Comparison of ENCODE assay signal across 8 cellular contexts in genomic region chr19:48469056-48469881, GRCh38. TPM values are rescaled to one million over a fixed set of nuclear protein-coding genes. Genes with fewer than 3 reads are reported as not detected.
A peak's percentile ranks its signal among the peaks of the same experiment; 100 is the strongest.
DNase-seq lines count a peak whose midpoint lies in the region; ATAC-seq, FAIRE-seq and TF ChIP-seq lines count a peak whose summit lies in the region.

Gene CYTH2, plus strand, starts transcription at chr19:48469369. Its CDS starts 139 bp downstream, at chr19:48469508.

- peak within 1 kb of the TSS; percentile 65 for H3K56ac ChIP-seq in H1 (replicated peaks; ENCODE audit: insufficient read length, low read depth, low read length)
- peak within 1 kb of the TSS; percentile 97 for H3K56ac ChIP-seq in mesendoderm (ENCODE audit: low read length)

- TF ChIP-seq CTCF in H1 (IDR thresholded peaks at IDR 0.05; ENCODE audit: control extremely low read depth in 1 of 3, insufficient read depth in 1 of 3, low read depth in 1 of 3, low read length in 3 of 3): no peak

- H3K36me3 ChIP-seq in H1 (ENCODE audit: control insufficient read depth in 2 of 4, insufficient read depth in 4 of 4, low read length in 3 of 4): peaks cover 23 to 38% (median 35%) of the 10 kb centered on the region in 4 experiments
- peaks cover 13% of the 10 kb centered on the region for H3K36me3 ChIP-seq in mesendoderm (ENCODE audit: control insufficient read depth, insufficient read depth, low read length)

- H3K4me1 Mint-ChIP-seq in activated CD8-positive, alpha-beta memory T cell treated with anti-CD3 and anti-CD28 coated beads, Interleukin-2, amount 10 ng/mL, durations not matched to agents 7 days and 5 days: peaks cover 33% of the 10 kb centered on the region

- H3K9ac ChIP-seq in H1 (replicated peaks in 1 of 4; ENCODE audit: extremely low read depth in 1 of 4, low read depth in 3 of 4, low read length in 3 of 4) (peak within 1 kb of the TSS; percentile 81 to 93 (median 92)), mesendoderm (ENCODE audit: low read length) (peak within 1 kb of the TSS; percentile 95)

- peak within 1 kb of the TSS; percentile 98 for H4K8ac ChIP-seq in H1 (ENCODE audit: extremely low read depth, insufficient read depth, low read length)
- H4K8ac ChIP-seq in mesendoderm (ENCODE audit: low read depth, low read length): peak within 1 kb of the TSS; percentile 99

- H4K20me1 ChIP-seq in H1 (replicated peaks in 1 of 2; ENCODE audit: control insufficient read depth in 1 of 2, insufficient read depth in 2 of 2, low read length in 2 of 2): peaks cover 7 to 15% of the 10 kb centered on the region in 2 experiments

- no peaks in the 10 kb centered on the region; the same call in 1 of the 2 replicates for H3K23me2 ChIP-seq in H1 (ENCODE audit: low read depth, low read length)

- peak within 1 kb of the TSS; percentile 69 for H3K4ac ChIP-seq in H1 (replicated peaks; ENCODE audit: insufficient read length, low read depth, low read length)
- H3K4ac ChIP-seq in mesendoderm (ENCODE audit: low read depth, low read length): peak within 1 kb of the TSS; percentile 98

- peak; percentile 82 for ATAC-seq in GM21390 (IDR thresholded peaks at IDR 0.05; ENCODE audit: unreplicated experiment)
- ATAC-seq in activated CD8-positive, alpha-beta memory T cell treated with anti-CD3 and anti-CD28 coated beads, Interleukin-2, amount 10 ng/mL, durations not matched to agents 7 days and 5 days: peak; percentile 94

- CTCF ChIA-PET in activated CD8-positive, alpha-beta memory T cell treated with anti-CD3 and anti-CD28 coated beads, Interleukin-2, amount 10 ng/mL, durations not matched to agents 7 days and 5 days (lab: Charles Lee): interaction anchor here (0.7 to 1.2 kb wide), 6 partner anchors 12 to 155 kb away, joined by 3 to 4 read pairs (median 3); partner anchors contain the start of gene GRWD1
- CTCF ChIA-PET in H1 (lab: Charles Lee; ENCODE audit: partially characterized antibody): interaction anchor here (0.6 to 1.4 kb wide), 7 partner anchors 18 to 122 kb away, joined by 3 to 8 read pairs (median 5); partner anchors contain the start of gene GRIN2D

- H3K4me2 ChIP-seq in H1 (ENCODE audit: insufficient read depth in 1 of 2, low read depth in 2 of 2, low read length in 2 of 2) (peak within 1 kb of the TSS; percentile 69 to 71), mesendoderm (ENCODE audit: low read length) (peak within 1 kb of the TSS; percentile 82)

- H3K9me3 ChIP-seq in H1 (ENCODE audit: insufficient read depth in 2 of 2, low read depth in 1 of 2, low read length in 1 of 2): no peaks in the 10 kb centered on the region

- H2BK20ac ChIP-seq in H1 (ENCODE audit: low read length): no peak within 1 kb of the TSS

- H2BK15ac ChIP-seq in H1 (ENCODE audit: low read length) (no peak within 1 kb of the TSS), mesendoderm (replicated peaks; ENCODE audit: low read depth) (no peak within 1 kb of the TSS)

- peak within 1 kb of the TSS; percentile 86 for H3K27ac Mint-ChIP-seq in activated CD8-positive, alpha-beta memory T cell treated with anti-CD3 and anti-CD28 coated beads, Interleukin-2, amount 10 ng/mL, durations not matched to agents 7 days and 5 days

- H3K9me3 Mint-ChIP-seq in activated CD8-positive, alpha-beta memory T cell treated with anti-CD3 and anti-CD28 coated beads, Interleukin-2, amount 10 ng/mL, durations not matched to agents 7 days and 5 days (ENCODE audit: low read depth): no peaks in the 10 kb centered on the region

- DNase-seq in COLO668 (lab: John Stamatoyannopoulos, UW; ENCODE audit: unreplicated experiment) (peak; percentile 99), HUDEP-2 (lab: John Stamatoyannopoulos, UW; ENCODE audit: unreplicated experiment in 76 of 76) (peak in 75 of 76 experiments; percentile 92 to 100 (median 100)), NOMO-1 treated with dmso at 0.1 percent for 144 hours (lab: John Stamatoyannopoulos, UW; ENCODE audit: unreplicated experiment) (peak; percentile 99), H1 (ENCODE audit: low read depth in 1 of 2, low spot score in 2 of 2) (peak; percentile 97 to 100), mesendoderm (peak; percentile 100)
- peak; percentile 100 for DNase-seq in activated CD8-positive, alpha-beta memory T cell treated with anti-CD3 and anti-CD28 coated beads, Interleukin-2, amount 10 ng/mL, durations not matched to agents 7 days and 5 days
- peak; percentile 89 for DNase-seq in stimulated activated CD8-positive, alpha-beta memory T cell treated with anti-CD3 and anti-CD28 coated beads, Interleukin-15, amount 100 ng/mL, for 24 hours (ENCODE audit: low read depth)

- peaks cover 10% of the 10 kb centered on the region for H3K36me3 Mint-ChIP-seq in activated CD8-positive, alpha-beta memory T cell treated with anti-CD3 and anti-CD28 coated beads, Interleukin-2, amount 10 ng/mL, durations not matched to agents 7 days and 5 days

- H2AK5ac ChIP-seq in H1 (ENCODE audit: low read depth, low read length): no peak within 1 kb of the TSS
- peak within 1 kb of the TSS; percentile 50 for H2AK5ac ChIP-seq in mesendoderm (ENCODE audit: low read length)

- H3K27me3 ChIP-seq in H1 (replicated peaks in 1 of 4; ENCODE audit: control insufficient read depth in 3 of 4, extremely low read depth in 1 of 4, insufficient read depth in 3 of 4, low read length in 3 of 4) (no peaks in the 10 kb centered on the region), mesendoderm (ENCODE audit: insufficient read depth, low read length, poor library complexity) (no peaks in the 10 kb centered on the region)

- H3K18ac ChIP-seq in H1 (ENCODE audit: extremely low read depth, low read length) (peak within 1 kb of the TSS; percentile 93), mesendoderm (ENCODE audit: low read length) (peak within 1 kb of the TSS; percentile 97)

- H3K23ac ChIP-seq in H1 (ENCODE audit: insufficient read length) (no peak within 1 kb of the TSS), mesendoderm (ENCODE audit: low read length) (peak within 1 kb of the TSS; percentile 50)

- H2BK120ac ChIP-seq in H1 (replicated peaks; ENCODE audit: low read depth, low read length): no peak within 1 kb of the TSS
- H2BK120ac ChIP-seq in mesendoderm (ENCODE audit: low read depth, low read length): peak within 1 kb of the TSS; percentile 94

- H2BK5ac ChIP-seq in H1 (ENCODE audit: low read depth, low read length) (peak within 1 kb of the TSS; percentile 96), mesendoderm (ENCODE audit: low read length) (peak within 1 kb of the TSS; percentile 69)

- no peak for FAIRE-seq in H1 (lab: Jason Lieb, UNC)

- H3K14ac ChIP-seq in H1 (ENCODE audit: insufficient read length): no peak within 1 kb of the TSS

- peak within 1 kb of the TSS; percentile 65 for H4K5ac ChIP-seq in H1 (ENCODE audit: insufficient read length, low read depth, low read length)
- H4K5ac ChIP-seq in mesendoderm (ENCODE audit: low read length): no peak within 1 kb of the TSS

- TF ChIP-seq POLR2A in H1 (IDR thresholded peaks at IDR 0.05; ENCODE audit: control extremely low read depth in 1 of 2, low read depth in 2 of 2, low read length in 2 of 2): peak; percentile 90 to 97

- H3K27me3 Mint-ChIP-seq in activated CD8-positive, alpha-beta memory T cell treated with anti-CD3 and anti-CD28 coated beads, Interleukin-2, amount 10 ng/mL, durations not matched to agents 7 days and 5 days: no peaks in the 10 kb centered on the region

- peak within 1 kb of the TSS; percentile 90 for H3K27ac ChIP-seq in H1 (ENCODE audit: low read depth, low read length)
- peak within 1 kb of the TSS; percentile 96 for H3K27ac ChIP-seq in mesendoderm (ENCODE audit: low read depth, low read length)

- POLR2A ChIA-PET in H1 (lab: Charles Lee; ENCODE audit: partially characterized antibody): interaction anchor here (0.6 to 11.4 kb wide), 19 partner anchors 7 to 379 kb away, joined by 3 to 176 read pairs (median 6); partner anchors contain the start of genes FAM83E, GRWD1, KCNJ14 and KDELR1

- no peak within 1 kb of the TSS for H4K91ac ChIP-seq in H1 (replicated peaks; ENCODE audit: insufficient read length, low read length)

- H2BK12ac ChIP-seq in H1 (ENCODE audit: low read depth, low read length): no peak within 1 kb of the TSS

- TF ChIP-seq EP300 in H1 (IDR thresholded peaks at IDR 0.05; ENCODE audit: borderline replicate concordance in 1 of 2, low read depth in 2 of 2, low read length in 2 of 2): peak in 1 of 2 experiments; percentile 80; a peak in 2 of 3 replicates

- 1% methylated on average over 61 of the region's 87 CpGs; no CpG with 5 or more reads in 1 of the 2 experiments for WGBS in H1 (ENCODE audit: extremely low coverage in 1 of 2, insufficient coverage in 1 of 2, insufficient read length in 1 of 2, insufficient replicate concordance in 2 of 2, low coverage in 1 of 2, low lambda C conversion rate in 2 of 2, missing lambda C conversion rate in 1 of 2), 2 experiments
- WGBS in mesendoderm (ENCODE audit: extremely low coverage, insufficient coverage, low lambda C conversion rate): no CpG with 5 or more reads among the region's 87 CpGs

- 0 out of 2 replicates have a peak, but pooled peaks cover 4% of the 10 kb centered on the region for H3K79me1 ChIP-seq in H1 (ENCODE audit: low read depth, low read length)
- peaks cover 20% of the 10 kb centered on the region for H3K79me1 ChIP-seq in mesendoderm (ENCODE audit: low read length)

- TF ChIP-seq RAD21 in H1 (IDR thresholded peaks at IDR 0.05 in 1 of 2, conservative IDR thresholded peaks at IDR 0.05 in 1 of 2; ENCODE audit: low read depth in 2 of 2, low read length in 2 of 2): no peak

- H3K4me3 ChIP-seq in H1 (ENCODE audit: extremely low read depth in 1 of 4, insufficient read depth in 2 of 4, low read depth in 3 of 4, low read length in 4 of 4) (peak within 1 kb of the TSS; percentile 62 to 84 (median 80)), mesendoderm (ENCODE audit: low read length) (peak within 1 kb of the TSS; percentile 87)

- peaks cover 0 to 12% of the 10 kb centered on the region in 2 experiments; a peak in 1 of 4 replicates for H3K79me2 ChIP-seq in H1 (ENCODE audit: control insufficient read depth in 1 of 2, insufficient read depth in 2 of 2, low read length in 2 of 2)
- H3K79me2 ChIP-seq in mesendoderm (ENCODE audit: control insufficient read depth, insufficient read depth, low read length): peaks cover 8% of the 10 kb centered on the region

- H3K4me1 ChIP-seq in H1 (replicated peaks in 1 of 4; ENCODE audit: control insufficient read depth in 3 of 4, insufficient read depth in 4 of 4, low read length in 3 of 4) (peaks cover 0 to 9% (median 1%) of the 10 kb centered on the region in 4 experiments; a peak in 3 of 7 replicates), mesendoderm (ENCODE audit: control insufficient read depth, low read depth, low read length) (no peaks in the 10 kb centered on the region)

- peak within 1 kb of the TSS; percentile 83 for H3K4me3 Mint-ChIP-seq in activated CD8-positive, alpha-beta memory T cell treated with anti-CD3 and anti-CD28 coated beads, Interleukin-2, amount 10 ng/mL, durations not matched to agents 7 days and 5 days

- no peak within 1 kb of the TSS for H2AFZ ChIP-seq in H1 (ENCODE audit: low read length)

RNA-seq across cellular contexts. Expression of gene CYTH2, which starts in this region (rescaled TPM):
- 10 to 100 TPM; 42.5 to 47.8 TPM for total RNA-seq in activated CD8-positive, alpha-beta memory T cell treated with anti-CD3 and anti-CD28 coated beads, Interleukin-2, amount 10 ng/mL, durations not matched to agents 7 days and 5 days
- 67.7 and 71.4 TPM in 2 replicates for total RNA-seq in H1 (2021; fragmentation: NEBNext Ultra II Directional; extraction: Animal tissue kit (Norgen Biotek cat#: 25700))
- 43.7 and 62.5 TPM in 2 replicates for polyA plus RNA-seq in H1 (2011; rRNA removed)
- polyA plus RNA-seq in H1 (2011; cell fraction: cytosol; rRNA removed): 59.5 TPM
- polyA plus RNA-seq in H1 (2011; cell fraction: nucleus; rRNA removed): 225 TPM
- polyA plus RNA-seq in H1 (2012, experiment 1 of 2): 64.0 to 76.5 TPM (median 71.8 TPM) in 4 replicates
- polyA plus RNA-seq in H1 (2012, experiment 2 of 2): 35.7 TPM
- polyA plus RNA-seq in H1 (2013, experiment 1 of 2): 44.2 TPM
- 37.5 TPM for polyA plus RNA-seq in H1 (2013, experiment 2 of 2)
- 53.7 and 70.7 TPM in 2 replicates for polyA minus RNA-seq in H1 (2011; rRNA and poly(A)+ RNA removed)
- 28.7 TPM for polyA minus RNA-seq in H1 (2011; cell fraction: cytosol; rRNA and poly(A)+ RNA removed)
- 65.5 TPM for polyA minus RNA-seq in H1 (2011; cell fraction: nucleus; rRNA and poly(A)+ RNA removed)
- polyA plus RNA-seq in mesendoderm (2013, experiment 1 of 2): 43.5 TPM
- polyA plus RNA-seq in mesendoderm (2013, experiment 2 of 2): 40.5 TPM

Comparison
In these comparisons a context has a peak if more than half of its experiments do, and no peak if none do; other contexts are left out.
1. Peak in every context shown above with its lines: DNase-seq, ATAC-seq, H3K4me3 ChIP-seq and H3K27ac ChIP-seq.